In genomic region chr1:102615896-102616295, GRCh38 we compare ENCODE assay signal across 3 cellular contexts.
"Had no signal": no experiment of that assay in that cellular context is flagged by ENCODE, and none has a peak within 500 bp of the region (broad histone marks: within the 10 kb centered on the region; RNA-seq: fewer than 3 reads in every experiment).

No MANE protein-coding gene starts in this region.

- DNase-seq: GDM1, GF-D8 had no signal

- ATAC-seq: GM12878 had no signal
